In the genomic region with DNA sequence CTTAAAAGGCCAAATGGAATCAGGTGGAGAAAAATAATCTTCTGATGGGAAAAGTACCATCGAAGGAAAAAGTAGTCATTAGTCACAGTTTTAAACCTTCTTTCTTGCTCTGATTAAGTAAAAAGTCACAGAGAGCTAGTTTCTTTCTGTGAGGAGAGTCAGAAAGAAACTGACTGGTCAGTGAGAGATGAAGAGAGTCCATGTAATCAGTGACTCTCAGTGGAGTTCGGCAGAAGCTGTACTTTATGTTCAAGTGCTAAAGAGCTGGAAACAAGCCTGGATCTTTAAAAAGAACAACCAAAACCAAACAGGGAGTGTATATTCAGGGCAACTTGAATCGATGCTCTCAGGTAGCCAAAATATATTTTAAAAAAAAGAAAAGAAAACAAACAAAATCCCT, we compare ENCODE assay signal across 22 cellular contexts. TPM values are rescaled to one million over a fixed set of nuclear protein-coding genes. Genes with fewer than 3 reads are reported as not detected.
A peak's percentile ranks its signal among the peaks of the same experiment; 100 is the strongest.
DNase-seq lines count a peak whose midpoint lies in the region; ATAC-seq, FAIRE-seq and TF ChIP-seq lines count a peak whose summit lies in the region.
"Had no signal": no experiment of that assay in that cellular context is flagged by ENCODE, and none has a peak within 500 bp of the region (broad histone marks: within the 10 kb centered on the region; RNA-seq: fewer than 3 reads in every experiment).

No MANE protein-coding gene starts in this region.

- dilution Hi-C loops in keratinocyte (cut with MboI; ENCODE audit: extremely low pct_ligation_motif_present, low sequenced_read_pairs) = no loop called here

- H3K9me1 ChIP-seq in keratinocyte (ENCODE audit: control insufficient read depth, extremely low read depth, insufficient read depth, low read length) = no peaks in the 10 kb centered on the region

- H3K36me3 ChIP-seq in cardiac muscle cell (no peaks in the 10 kb centered on the region), keratinocyte (ENCODE audit: control insufficient read depth in 2 of 2, extremely low read depth in 1 of 2, insufficient read depth in 2 of 2, low read length in 2 of 2) (no peaks in the 10 kb centered on the region)

- no peaks in the 10 kb centered on the region for H3K79me2 ChIP-seq in keratinocyte (ENCODE audit: control insufficient read depth, insufficient read depth, low read length)

- TF ChIP-seq CTCF in cardiac muscle cell (IDR thresholded peaks at IDR 0.05; ENCODE audit: low read depth, low read length) (no peak), keratinocyte (optimal IDR thresholded peaks at IDR 0.05 in 1 of 3, IDR thresholded peaks at IDR 0.05 in 1 of 3, conservative IDR thresholded peaks at IDR 0.05 in 1 of 3; ENCODE audit: extremely low read depth in 1 of 3, insufficient read depth in 2 of 3, low read length in 3 of 3) (no peak)

- peaks cover 14% of the 10 kb centered on the region for H3K27me3 ChIP-seq in cardiac muscle cell
- H3K27me3 ChIP-seq in keratinocyte (ENCODE audit: control insufficient read depth, extremely low read depth, insufficient read depth, low read length) = peaks cover 10% of the 10 kb centered on the region
- H3K27me3 ChIP-seq: BE2C had no signal

- no peak overlapping the region for H3K4me3 ChIP-seq in cardiac muscle cell
- no peak overlapping the region for H3K4me3 ChIP-seq in keratinocyte (ENCODE audit: control insufficient read depth in 2 of 3, extremely low read depth in 1 of 3, insufficient read depth in 2 of 3, low read depth in 1 of 3, low read length in 3 of 3)
- H3K4me3 ChIP-seq: PC-9, SK-N-MC had no signal

- H3K4me1 ChIP-seq in cardiac muscle cell (ENCODE audit: low read depth) = peaks cover 18% of the 10 kb centered on the region
- peaks cover 15% of the 10 kb centered on the region for H3K4me1 ChIP-seq in keratinocyte (ENCODE audit: control insufficient read depth, extremely low read depth, insufficient read depth, low read length)
- H3K4me1 ChIP-seq: BE2C had no signal

- no peak overlapping the region for H3K4me2 ChIP-seq in keratinocyte (ENCODE audit: control insufficient read depth, extremely low read depth, insufficient read depth, low read depth, low read length)
- H3K4me2 ChIP-seq: PC-9 had no signal

- ATAC-seq in Right ventricle myocardium inferior = peak; percentile 49

- FAIRE-seq in keratinocyte (lab: Jason Lieb, UNC) = peak; percentile 26
- FAIRE-seq: H54 had no signal

- DNase-seq in Right ventricle myocardium inferior (ENCODE audit: missing footprints) (no peak), cardiac septum (ENCODE audit: low spot score) (no peak), cardiac muscle cell (ENCODE audit: low read depth in 1 of 2, low spot score in 1 of 2) (peak in 1 of 2 donors; percentile 28), keratinocyte (ENCODE audit: low read depth, low spot score) (no peak), SHP77 (lab: John Stamatoyannopoulos, UW) (no peak)
- DNase-seq in stimulated activated CD4-positive, alpha-beta T cell treated with anti-CD3 and anti-CD28 coated beads, Interleukin-4, amount 100 ng/mL, for 1 hour = no peak
- DNase-seq in stimulated activated CD4-positive, alpha-beta T cell treated with anti-CD3 and anti-CD28 coated beads, Interleukin-15, amount 100 ng/mL, for 24 hours = no peak
- DNase-seq: DMS79 treated with DMSO at 0.1 percent for 48 hours, GF-D8, NCI-H1092, NCI-H1436, NCI-H2081 treated with DMSO at 0.1 percent for 48 hours, NCI-H2171, NCI-H510A treated with DMSO at 0.1 percent for 48 hours, NCI-H748 treated with DMSO at 0.1 percent for 48 hours, PC-9, SIG-M5 had no signal

- H3K9ac ChIP-seq in keratinocyte (ENCODE audit: control insufficient read depth, extremely low read depth, insufficient read depth, low read length) = no peak overlapping the region

- no peaks in the 10 kb centered on the region for H4K20me1 ChIP-seq in keratinocyte (ENCODE audit: control insufficient read depth, extremely low read depth, insufficient read depth, low read length)

- intact Hi-C loops in Right ventricle myocardium inferior (cut with DNase I) (loop anchor here (2.0 to 5.0 kb wide), 2 partner anchors 40 to 664 kb away; no protein-coding TSS in a partner anchor), cardiac septum (cut with DNase I) (no loop called here)

- H3K9me3 ChIP-seq in cardiac muscle cell (ENCODE audit: low read depth) = no peaks in the 10 kb centered on the region
- peaks cover 4% of the 10 kb centered on the region for H3K9me3 ChIP-seq in keratinocyte (ENCODE audit: control insufficient read depth, low read depth, low read length)

- no peak overlapping the region for H2AFZ ChIP-seq in keratinocyte (ENCODE audit: control insufficient read depth, low read length)
- H2AFZ ChIP-seq: PC-9 had no signal

- H3K27ac ChIP-seq in cardiac muscle cell (peak overlapping the region; percentile 24), keratinocyte (ENCODE audit: control insufficient read depth, insufficient read depth, low read length) (no peak overlapping the region)
- H3K27ac ChIP-seq: PC-9, SK-N-MC had no signal

RNA-seq across cellular contexts. Expression of a gene that starts 44.5 kb away (rescaled TPM):
- total RNA-seq in Right ventricle myocardium inferior = 10.9 TPM
- 6.2 TPM for total RNA-seq in cardiac septum
- 2.1 and 4.0 TPM in 2 replicates for total RNA-seq in cardiac muscle cell
- polyA plus RNA-seq in cardiac muscle cell = 1.7 and 2.1 TPM in 2 replicates
- polyA plus RNA-seq in keratinocyte = 0.26 to 1.0 TPM (median 0.32 TPM) in 3 replicates
- polyA plus RNA-seq in keratinocyte (2011; ENCODE audit: low read depth) = 0.29 TPM
- 0.11 and 0.23 TPM in 2 replicates for polyA plus RNA-seq in keratinocyte (2011; cell fraction: cytosol; rRNA removed)
- 2.3 and 2.4 TPM in 2 replicates for polyA plus RNA-seq in keratinocyte (2011; cell fraction: nucleus; rRNA removed)
- 0.38 and 0.77 TPM in 2 replicates for polyA plus RNA-seq in keratinocyte (2012; ENCODE audit: low replicate concordance)
- 0.26 to 5.0 TPM (median 4.2 TPM) in 3 replicates for polyA minus RNA-seq in keratinocyte
- polyA minus RNA-seq in keratinocyte (2011; cell fraction: cytosol; rRNA and poly(A)+ RNA removed) = 0.19 TPM
- 0.84 and 1.6 TPM in 2 replicates for polyA minus RNA-seq in keratinocyte (2011; cell fraction: nucleus; rRNA and poly(A)+ RNA removed)
- total RNA-seq: HepG2 had no signal
- polyA plus RNA-seq: CD14-positive monocyte had no signal
